Comparison of ENCODE assay signal across 9 cellular contexts in genomic region chr16:75074920-75075687, GRCh38. TPM values are rescaled to one million over a fixed set of nuclear protein-coding genes. Genes with fewer than 3 reads are reported as not detected.
DNase-seq lines count a peak whose midpoint lies in the region; ATAC-seq and FAIRE-seq lines count a peak whose summit lies in the region.
"Had no signal": no experiment of that assay in that cellular context is flagged by ENCODE, and none has a peak within 500 bp of the region (broad histone marks: within the 10 kb centered on the region; RNA-seq: fewer than 3 reads in every experiment).

No MANE protein-coding gene starts in this region.

- no peaks in the 10 kb centered on the region for H3K36me3 ChIP-seq in small intestine (ENCODE audit: control insufficient read depth in 2 of 2, insufficient read depth in 2 of 2, low read length in 2 of 2)

- H3K9me3 Mint-ChIP-seq in T-cell = no peaks in the 10 kb centered on the region
- H3K9me3 Mint-ChIP-seq in activated naive CD8-positive, alpha-beta T cell (ENCODE audit: low read depth) = no peaks in the 10 kb centered on the region

- H3K9me3 ChIP-seq in small intestine (ENCODE audit: control insufficient read depth, low read depth) = no peaks in the 10 kb centered on the region

- peak overlapping the region; percentile 87 to 89 for H3K27ac Mint-ChIP-seq in T-cell
- H3K27ac Mint-ChIP-seq in activated naive CD8-positive, alpha-beta T cell = peak overlapping the region; percentile 81

- peaks cover 5% of the 10 kb centered on the region for H3K36me3 Mint-ChIP-seq in T-cell
- peaks cover 6% of the 10 kb centered on the region for H3K36me3 Mint-ChIP-seq in activated naive CD8-positive, alpha-beta T cell

- WGBS in small intestine, 3 donors = 59 to 83% (median 66%) methylated on average over 12 of the region's 12 CpGs

- H3K4me3 ChIP-seq in small intestine (ENCODE audit: low read depth in 1 of 2, low read length in 2 of 2) = no peak overlapping the region

- ATAC-seq in GM19035 (IDR thresholded peaks at IDR 0.05; ENCODE audit: unreplicated experiment) = peak; percentile 98
- peak; percentile 92 for ATAC-seq in HG03108 (IDR thresholded peaks at IDR 0.05; ENCODE audit: unreplicated experiment)
- peak; percentile 99 to 100 (median 99) for ATAC-seq in T-cell (replicated peaks in 1 of 4)
- ATAC-seq in left lobe of liver = no peak
- ATAC-seq: Panc1 had no signal

- no peak for FAIRE-seq in small intestine (lab: Jason Lieb, UNC)

- H3K4me1 Mint-ChIP-seq in T-cell = peaks cover 60 to 68% (median 66%) of the 10 kb centered on the region in 3 donors
- H3K4me1 Mint-ChIP-seq in activated naive CD8-positive, alpha-beta T cell (ENCODE audit: low read depth) = peaks cover 40% of the 10 kb centered on the region

- H3K27ac ChIP-seq in small intestine (ENCODE audit: low read depth in 1 of 2, low read length in 1 of 2) = peak overlapping the region in 1 of 2 donors; percentile 46

- H3K27me3 ChIP-seq in small intestine (ENCODE audit: control insufficient read depth in 2 of 2, insufficient read depth in 2 of 2, low read length in 2 of 2) = no peaks in the 10 kb centered on the region

- CTCF ChIA-PET in T-cell (lab: Charles Lee) = interaction anchor here (0.5 to 3.1 kb wide), 9 partner anchors 10 to 576 kb away, joined by 3 to 27 read pairs (median 7); partner anchors contain the start of genes MLKL (in 1 of the 2), WDR59 (in 1 of the 2) and ZNRF1 (in 1 of the 2)

- H3K27me3 Mint-ChIP-seq in T-cell = no peaks in the 10 kb centered on the region
- H3K27me3 Mint-ChIP-seq in activated naive CD8-positive, alpha-beta T cell = no peaks in the 10 kb centered on the region

- peak overlapping the region; percentile 32 to 66 (median 55) for H3K4me3 Mint-ChIP-seq in T-cell
- H3K4me3 Mint-ChIP-seq in activated naive CD8-positive, alpha-beta T cell = peak overlapping the region; percentile 68

- POLR2A ChIA-PET in T-cell (lab: Charles Lee) = interaction anchor here in 1 of 2 donors (0.6 kb wide), 1 partner anchor 90 kb away, joined by 8 read pairs; the partner anchor contains the start of gene WDR59

- H3K4me1 ChIP-seq in small intestine (ENCODE audit: control insufficient read depth in 2 of 2, insufficient read depth in 1 of 2, low read depth in 1 of 2, low read length in 1 of 2) = peaks cover 0 to 4% of the 10 kb centered on the region in 2 donors

- DNase-seq in T-cell = peak; percentile 65 to 87 (median 82)
- peak; percentile 67 for DNase-seq in small intestine
- DNase-seq in mesenteric fat pad (ENCODE audit: low spot score) = no peak
- DNase-seq in NCI-H1417 treated with DMSO at 0.1 percent for 48 hours (lab: John Stamatoyannopoulos, UW) = no peak
- no peak for DNase-seq in left lobe of liver (ENCODE audit: low spot score)

RNA-seq across cellular contexts. Expression of gene LDHD, which starts 41.5 kb away (rescaled TPM):
- total RNA-seq in T-cell (under 1 TPM in 3 of 5 donors, not detected in 2; 0.13 to 0.47 (median 0.26) TPM), mesenteric fat pad (10.2 TPM), left lobe of liver (113 TPM)
- 10 to 100 TPM in 2 of 3 donors, 1 to 10 TPM in 1; 8.9 to 33.8 (median 30.0) TPM for polyA plus RNA-seq in small intestine

Comparison
In these comparisons a context has a peak if more than half of its experiments do, and no peak if none do; other contexts are left out.
1. DNase-seq: peak in T-cell (34 of 34) and small intestine (single experiment); none in mesenteric fat pad (single experiment), NCI-H1417 treated with DMSO at 0.1 percent for 48 hours (single experiment) and left lobe of liver (single experiment).
2. RNA of gene LDHD, which starts 41.5 kb away (total RNA-seq): 113 TPM in left lobe of liver (single experiment); 10.2 TPM in mesenteric fat pad (single experiment) and 0.13 to 0.47 TPM in T-cell; every median in the first group is over 10 times any median in the second.